In genomic region chr2:79393107-79393506, GRCh38 we compare ENCODE assay signal across 16 cellular contexts.
DNase-seq lines count a peak whose midpoint lies in the region; ATAC-seq, FAIRE-seq and TF ChIP-seq lines count a peak whose summit lies in the region.
"Had no signal": no experiment of that assay in that cellular context is flagged by ENCODE, and none has a peak within 500 bp of the region (broad histone marks: within the 10 kb centered on the region; RNA-seq: fewer than 3 reads in every experiment).

No MANE protein-coding gene starts in this region.

- POLR2A ChIA-PET in A549 (lab: Yijun Ruan, JAX): no interaction called here
- POLR2A ChIA-PET in H1 (lab: Charles Lee; ENCODE audit: partially characterized antibody): interaction anchor here (0.6 kb wide), 1 partner anchor 40 kb away, joined by 3 read pairs; no protein-coding TSS in a partner anchor

- no peak overlapping the region for H3K9ac ChIP-seq in H1 (replicated peaks in 1 of 4; ENCODE audit: extremely low read depth in 1 of 4, low read depth in 3 of 4, low read length in 3 of 4)
- H3K9ac ChIP-seq in neural progenitor cell: no peak overlapping the region
- H3K9ac ChIP-seq: BLaER1 had no signal

- no peak for TF ChIP-seq CTCF in A549 (IDR thresholded peaks at IDR 0.05)
- no peak for TF ChIP-seq CTCF in H1 (IDR thresholded peaks at IDR 0.05; ENCODE audit: control extremely low read depth in 1 of 3, insufficient read depth in 1 of 3, low read depth in 1 of 3, low read length in 3 of 3)
- TF ChIP-seq CTCF in neural progenitor cell (IDR thresholded peaks at IDR 0.05): no peak
- no peak for TF ChIP-seq CTCF in GM20000 (IDR thresholded peaks at IDR 0.05; ENCODE audit: extremely low read depth, missing control alignments)

- no peak overlapping the region for H3K23ac ChIP-seq in H1 (ENCODE audit: insufficient read length)

- H2BK120ac ChIP-seq in H1 (replicated peaks; ENCODE audit: low read depth, low read length): no peak overlapping the region

- H3K9me3 ChIP-seq in A549 (peaks cover 12% of the 10 kb centered on the region; the same call in 2 of the 3 replicates), H1 (ENCODE audit: insufficient read depth in 2 of 2, low read depth in 1 of 2, low read length in 1 of 2) (no peaks in the 10 kb centered on the region), neural progenitor cell (ENCODE audit: low read depth) (no peaks in the 10 kb centered on the region)
- H3K9me3 ChIP-seq: BLaER1 had no signal

- H3K27ac ChIP-seq in A549 (no peak overlapping the region), H1 (ENCODE audit: low read depth, low read length) (no peak overlapping the region), neural progenitor cell (peak overlapping the region; percentile 90)
- H3K27ac ChIP-seq: BLaER1 had no signal

- WGBS in A549 (ENCODE audit: missing lambda C conversion rate): 14% methylated on average over 4 of the region's 4 CpGs
- 88% methylated on average over 4 of the region's 4 CpGs; no CpG with 5 or more reads in 1 of the 2 experiments for WGBS in H1 (ENCODE audit: extremely low coverage in 1 of 2, insufficient coverage in 1 of 2, insufficient read length in 1 of 2, insufficient replicate concordance in 2 of 2, low coverage in 1 of 2, low lambda C conversion rate in 2 of 2, missing lambda C conversion rate in 1 of 2), 2 experiments

- peak overlapping the region; percentile 94 for H3K27ac Mint-ChIP-seq in neural progenitor cell
- H3K27ac Mint-ChIP-seq: CD8-positive, alpha-beta T cell had no signal

- no peak overlapping the region for H3K56ac ChIP-seq in H1 (replicated peaks; ENCODE audit: insufficient read length, low read depth, low read length)

- H3K4me3 ChIP-seq in A549: no peak overlapping the region
- H3K4me3 ChIP-seq in H1 (ENCODE audit: extremely low read depth in 1 of 4, insufficient read depth in 2 of 4, low read depth in 3 of 4, low read length in 4 of 4): no peak overlapping the region
- no peak overlapping the region for H3K4me3 ChIP-seq in neural progenitor cell
- H3K4me3 ChIP-seq: BLaER1 had no signal

- peaks cover 20% of the 10 kb centered on the region for H3F3A ChIP-seq in neural progenitor cell (ENCODE audit: low read depth)

- no peaks in the 10 kb centered on the region for H3K79me1 ChIP-seq in H1 (ENCODE audit: low read depth, low read length)

- peaks cover 51% of the 10 kb centered on the region for H3K4me1 Mint-ChIP-seq in neural progenitor cell

- TF ChIP-seq RAD21 in A549 (conservative IDR thresholded peaks at IDR 0.05 in 1 of 2, IDR thresholded peaks at IDR 0.05 in 1 of 2) (no peak), H1 (IDR thresholded peaks at IDR 0.05 in 1 of 2, conservative IDR thresholded peaks at IDR 0.05 in 1 of 2; ENCODE audit: low read depth in 2 of 2, low read length in 2 of 2) (no peak)

- H2AFZ ChIP-seq in H1 (ENCODE audit: low read length) (no peak overlapping the region), neural progenitor cell (replicated peaks) (no peak overlapping the region)

- ATAC-seq in A549 (no peak), sciatic nerve (no peak)
- ATAC-seq: CD8-positive, alpha-beta T cell; HCT116 had no signal

- H2BK12ac ChIP-seq in H1 (ENCODE audit: low read depth, low read length): peak overlapping the region; percentile 41; the same call in 1 of the 2 replicates

- CTCF ChIA-PET in A549 (lab: Yijun Ruan, JAX): no interaction called here
- CTCF ChIA-PET in H1 (lab: Charles Lee; ENCODE audit: partially characterized antibody): interaction anchor here (0.5 to 2.1 kb wide), 6 partner anchors 9 to 612 kb away, joined by 3 to 5 read pairs (median 4); no protein-coding TSS in a partner anchor

- H3K79me2 ChIP-seq in H1 (ENCODE audit: control insufficient read depth in 1 of 2, insufficient read depth in 2 of 2, low read length in 2 of 2) (no peaks in the 10 kb centered on the region), neural progenitor cell (ENCODE audit: low read depth) (no peaks in the 10 kb centered on the region)

- DNase-seq in A549 (ENCODE audit: low read depth in 1 of 2, low spot score in 1 of 2): no peak
- DNase-seq in NCI-H526 treated with DMSO at 0.1 percent for 48 hours (lab: John Stamatoyannopoulos, UW): peak; percentile 86
- DNase-seq in H1 (ENCODE audit: low read depth in 1 of 2, low spot score in 2 of 2): no peak
- no peak for DNase-seq in neural progenitor cell (ENCODE audit: low spot score)
- no peak for DNase-seq in sciatic nerve (ENCODE audit: low spot score)
- DNase-seq in GM20000 (ENCODE audit: low spot score): no peak
- no peak for DNase-seq in middle frontal gyrus (ENCODE audit: extremely low spot score, low spot score)
- DNase-seq in NCI-H2227 treated with DMSO at 0.1 percent for 48 hours (lab: John Stamatoyannopoulos, UW): no peak
- DNase-seq: CD8-positive, alpha-beta T cell; IMR-90; Karpas-422; NCI-H187 treated with DMSO at 0.1 percent for 48 hours had no signal

- no peak overlapping the region for H2AK5ac ChIP-seq in H1 (ENCODE audit: low read depth, low read length)

- peak overlapping the region; percentile 36 for H3K4me3 Mint-ChIP-seq in neural progenitor cell
- H3K4me3 Mint-ChIP-seq: CD8-positive, alpha-beta T cell had no signal

- H3K27me3 ChIP-seq in H1 (replicated peaks in 1 of 4; ENCODE audit: control insufficient read depth in 3 of 4, extremely low read depth in 1 of 4, insufficient read depth in 3 of 4, low read length in 3 of 4) (no peaks in the 10 kb centered on the region), neural progenitor cell (no peaks in the 10 kb centered on the region)
- H3K27me3 ChIP-seq: BLaER1 had no signal

- no peak overlapping the region; the same call in 1 of the 2 replicates for H2BK15ac ChIP-seq in H1 (ENCODE audit: low read length)

- FAIRE-seq in A549 (lab: Jason Lieb, UNC) (no peak), H1 (lab: Jason Lieb, UNC) (no peak)
- FAIRE-seq: D721Med, RCC 7860 had no signal

- H3K14ac ChIP-seq in H1 (ENCODE audit: insufficient read length): no peak overlapping the region

- no peak overlapping the region for H4K8ac ChIP-seq in H1 (ENCODE audit: extremely low read depth, insufficient read depth, low read length)

- no peak overlapping the region for H4K91ac ChIP-seq in H1 (replicated peaks; ENCODE audit: insufficient read length, low read length)

- no peaks in the 10 kb centered on the region for H3K23me2 ChIP-seq in H1 (ENCODE audit: low read depth, low read length)

- H4K5ac ChIP-seq in H1 (ENCODE audit: insufficient read length, low read depth, low read length): no peak overlapping the region

- TF ChIP-seq POLR2A in A549 (IDR thresholded peaks at IDR 0.05; ENCODE audit: low read length): no peak
- TF ChIP-seq POLR2A in H1 (IDR thresholded peaks at IDR 0.05; ENCODE audit: control extremely low read depth in 1 of 2, low read depth in 2 of 2, low read length in 2 of 2): no peak

- TF ChIP-seq EP300 in A549 (IDR thresholded peaks at IDR 0.05): no peak
- no peak for TF ChIP-seq EP300 in H1 (IDR thresholded peaks at IDR 0.05; ENCODE audit: borderline replicate concordance in 1 of 2, low read depth in 2 of 2, low read length in 2 of 2)

- no peak overlapping the region for H3K4me2 ChIP-seq in A549
- H3K4me2 ChIP-seq in H1 (ENCODE audit: insufficient read depth in 1 of 2, low read depth in 2 of 2, low read length in 2 of 2): no peak overlapping the region
- peak overlapping the region; percentile 60 for H3K4me2 ChIP-seq in neural progenitor cell
- H3K4me2 ChIP-seq: BLaER1 had no signal

- H3K36me3 ChIP-seq in H1 (ENCODE audit: control insufficient read depth in 2 of 4, insufficient read depth in 4 of 4, low read length in 3 of 4) (no peaks in the 10 kb centered on the region), neural progenitor cell (no peaks in the 10 kb centered on the region)
- H3K36me3 ChIP-seq: BLaER1 had no signal

- no peak overlapping the region; the same call in 1 of the 2 replicates for H2BK5ac ChIP-seq in H1 (ENCODE audit: low read depth, low read length)

- H3K18ac ChIP-seq in H1 (ENCODE audit: extremely low read depth, low read length): no peak overlapping the region

- H3K36me3 Mint-ChIP-seq in neural progenitor cell: peaks cover 9% of the 10 kb centered on the region
- H3K36me3 Mint-ChIP-seq: CD8-positive, alpha-beta T cell had no signal

- H4K20me1 ChIP-seq in H1 (replicated peaks in 1 of 2; ENCODE audit: control insufficient read depth in 1 of 2, insufficient read depth in 2 of 2, low read length in 2 of 2) (no peaks in the 10 kb centered on the region), neural progenitor cell (ENCODE audit: low read depth) (no peaks in the 10 kb centered on the region)
- H4K20me1 ChIP-seq: BLaER1 had no signal

- no peaks in the 10 kb centered on the region for H3K27me3 Mint-ChIP-seq in neural progenitor cell (ENCODE audit: insufficient read depth, low read depth)

- intact Hi-C loops in sciatic nerve (cut with DNase I): no loop called here

- H2BK20ac ChIP-seq in H1 (ENCODE audit: low read length): no peak overlapping the region

- peaks cover 13% of the 10 kb centered on the region for H3K9me3 Mint-ChIP-seq in neural progenitor cell

- H3K4me1 ChIP-seq in A549: no peaks in the 10 kb centered on the region
- H3K4me1 ChIP-seq in H1 (replicated peaks in 1 of 4; ENCODE audit: control insufficient read depth in 3 of 4, insufficient read depth in 4 of 4, low read length in 3 of 4): peaks cover 0 to 7% (median 5%) of the 10 kb centered on the region in 4 experiments; a peak in 3 of 7 replicates
- peaks cover 31% of the 10 kb centered on the region for H3K4me1 ChIP-seq in neural progenitor cell
- H3K4me1 ChIP-seq: BLaER1 had no signal

- H3K4ac ChIP-seq in H1 (replicated peaks; ENCODE audit: insufficient read length, low read depth, low read length): no peak overlapping the region

TF ChIP-seq in A549, 52 proteins besides CTCF, POLR2A, EP300 and RAD21:
- TF ChIP-seq MAFK (IDR thresholded peaks at IDR 0.05; ENCODE audit: partially characterized antibody): peak; percentile 31
- no peak for TF ChIP-seq FOSB (CRISPR knock-in tag; IDR thresholded peaks at IDR 0.05)

Comparison
In these comparisons a context has a peak if more than half of its experiments do, and no peak if none do; other contexts are left out.
1. Of the 18 proteins assayed by ChIP-seq in both H1 and A549: peak only in H1: none; only in A549: MAFK; in both: none; in neither: 17.